15 cellular contexts compared by ENCODE assay signal in genomic region chr6:146709036-146709622, GRCh38.
"Had no signal": no experiment of that assay in that cellular context is flagged by ENCODE, and none has a peak within 500 bp of the region (broad histone marks: within the 10 kb centered on the region; RNA-seq: fewer than 3 reads in every experiment).

No MANE protein-coding gene starts in this region.

- H3K36me3 Mint-ChIP-seq: activated naive CD8-positive, alpha-beta T cell treated with anti-CD3 and anti-CD28 coated beads, Interleukin-2, amount 10 ng/mL, durations not matched to agents 7 days and 5 days; memory B cell; stimulated activated naive B cell treated with anti-CD40 and anti-IgM and Interleukin-4, amounts not matched to agents 10 μg/mL and 1 μg/mL and 100 μg/mL, for 72 hours had no signal

- H3K4me1 Mint-ChIP-seq: activated B cell treated with CpG ODN at 0.5 μM for 24 hours; activated naive CD8-positive, alpha-beta T cell treated with anti-CD3 and anti-CD28 coated beads, Interleukin-2, amount 10 ng/mL, durations not matched to agents 7 days and 5 days; memory B cell; stimulated activated naive B cell treated with anti-CD40 and anti-IgM and Interleukin-4, amounts not matched to agents 10 μg/mL and 1 μg/mL and 100 μg/mL, for 72 hours had no signal

- H3K27me3 Mint-ChIP-seq: activated T-cell treated with anti-CD3 and anti-CD28 coated beads, Interleukin-2, amount 50 U/mL, for 24 hours; dendritic cell treated with granulocyte-macrophage colony-stimulating factor and Interleukin-4, amounts not matched to agents 40 ng/mL and 50 ng/mL, for 4 days; memory B cell; stimulated activated naive B cell treated with anti-CD40 and anti-IgM and Interleukin-4, amounts not matched to agents 10 μg/mL and 1 μg/mL and 100 μg/mL, for 72 hours had no signal

- DNase-seq: activated B cell treated with CpG ODN at 0.5 μM for 24 hours; activated CD4-positive, alpha-beta T cell treated with anti-CD3 and anti-CD28 coated beads for 48 hours; activated CD8-positive, alpha-beta T cell treated with anti-CD3 and anti-CD28 coated beads for 36 hours; activated naive CD4-positive, alpha-beta T cell treated with Interleukin-2 at 50 U/mL for 16 hours; activated naive CD8-positive, alpha-beta T cell treated with anti-CD3 and anti-CD28 coated beads, Interleukin-2, amount 10 ng/mL, durations not matched to agents 7 days and 5 days; activated T-cell treated with anti-CD3 and anti-CD28 coated beads, Interleukin-2, amount 50 U/mL, for 24 hours; amygdala; effector CD8-positive, alpha-beta T cell; occipital lobe; sigmoid colon; stimulated activated naive B cell treated with anti-CD40 and anti-IgM and Interleukin-4, amounts not matched to agents 10 μg/mL and 1 μg/mL and 100 μg/mL, for 72 hours; upper lobe of left lung had no signal

- ATAC-seq: activated CD8-positive, alpha-beta T cell treated with anti-CD3 and anti-CD28 coated beads for 36 hours; stimulated activated naive B cell treated with anti-CD40 and anti-IgM and Interleukin-4, amounts not matched to agents 10 μg/mL and 1 μg/mL and 100 μg/mL, for 72 hours had no signal

- H3K27ac Mint-ChIP-seq: activated B cell treated with CpG ODN at 0.5 μM for 24 hours; activated CD8-positive, alpha-beta T cell treated with anti-CD3 and anti-CD28 coated beads for 36 hours; activated naive CD8-positive, alpha-beta T cell treated with anti-CD3 and anti-CD28 coated beads, Interleukin-2, amount 10 ng/mL, durations not matched to agents 7 days and 5 days; activated T-cell treated with anti-CD3 and anti-CD28 coated beads, Interleukin-2, amount 50 U/mL, for 24 hours; activated T-helper 2 cell treated with anti-CD3 and anti-CD28 coated beads, Interferon-gamma antibody, Interleukin-2, Interleukin-4, amounts not matched to agents 10 μg/mL and 5 μg/mL and 100 μg/mL, durations not matched to agents 14 hours and 24 hours and 36 hours; dendritic cell treated with granulocyte-macrophage colony-stimulating factor and Interleukin-4, amounts not matched to agents 40 ng/mL and 50 ng/mL, for 4 days; memory B cell; stimulated activated naive B cell treated with anti-CD40 and anti-IgM and Interleukin-4, amounts not matched to agents 10 μg/mL and 1 μg/mL and 100 μg/mL, for 72 hours had no signal

- H3K9me3 Mint-ChIP-seq: activated B cell treated with CpG ODN at 0.5 μM for 24 hours; activated CD8-positive, alpha-beta T cell treated with anti-CD3 and anti-CD28 coated beads for 36 hours; activated naive CD8-positive, alpha-beta T cell treated with anti-CD3 and anti-CD28 coated beads, Interleukin-2, amount 10 ng/mL, durations not matched to agents 7 days and 5 days; activated T-cell treated with anti-CD3 and anti-CD28 coated beads, Interleukin-2, amount 50 U/mL, for 24 hours; activated T-helper 2 cell treated with anti-CD3 and anti-CD28 coated beads, Interferon-gamma antibody, Interleukin-2, Interleukin-4, amounts not matched to agents 10 μg/mL and 5 μg/mL and 100 μg/mL, durations not matched to agents 14 hours and 24 hours and 36 hours; dendritic cell treated with granulocyte-macrophage colony-stimulating factor and Interleukin-4, amounts not matched to agents 40 ng/mL and 50 ng/mL, for 4 days; memory B cell had no signal

- H3K4me3 Mint-ChIP-seq: activated B cell treated with CpG ODN at 0.5 μM for 24 hours; activated CD8-positive, alpha-beta T cell treated with anti-CD3 and anti-CD28 coated beads for 36 hours; activated naive CD8-positive, alpha-beta T cell treated with anti-CD3 and anti-CD28 coated beads, Interleukin-2, amount 10 ng/mL, durations not matched to agents 7 days and 5 days; activated T-cell treated with anti-CD3 and anti-CD28 coated beads, Interleukin-2, amount 50 U/mL, for 24 hours; dendritic cell treated with granulocyte-macrophage colony-stimulating factor and Interleukin-4, amounts not matched to agents 40 ng/mL and 50 ng/mL, for 4 days; memory B cell; stimulated activated naive B cell treated with anti-CD40 and anti-IgM and Interleukin-4, amounts not matched to agents 10 μg/mL and 1 μg/mL and 100 μg/mL, for 72 hours had no signal
